Comparison of ENCODE assay signal across 25 cellular contexts in genomic region chr10:52617346-52617745, GRCh38.
"Had no signal": no experiment of that assay in that cellular context is flagged by ENCODE, and none has a peak within 500 bp of the region (broad histone marks: within the 10 kb centered on the region; RNA-seq: fewer than 3 reads in every experiment).

No MANE protein-coding gene starts in this region.

- H3K4me1 ChIP-seq: colonic mucosa, left ventricle myocardium inferior, right lobe of liver, uterus had no signal

- H3K27ac ChIP-seq: colonic mucosa, left ventricle myocardium inferior, neutrophil, right lobe of liver, skin epidermis, uterus, WERI-Rb-1 had no signal

- FAIRE-seq: endometrium, frontal cortex had no signal

- H3K4me3 ChIP-seq: colonic mucosa, left ventricle myocardium inferior, lung, right lobe of liver, skin epidermis, uterus had no signal

- H3K36me3 ChIP-seq: colonic mucosa, left ventricle myocardium inferior, neutrophil, right lobe of liver, uterus, WERI-Rb-1 had no signal

- DNase-seq: activated CD4-positive, alpha-beta memory T cell treated with anti-CD3 and anti-CD28 coated beads for 36 hours; activated CD4-positive, alpha-beta T cell treated with anti-CD3 and anti-CD28 coated beads, Interleukin-2, amount 10 ng/mL, durations not matched to agents 24 days and 14 days; activated CD8-positive, alpha-beta memory T cell treated with anti-CD3 and anti-CD28 coated beads, Interleukin-2, amount 50 U/mL, for 4 hours; activated gamma-delta T cell; activated naive CD4-positive, alpha-beta T cell treated with anti-CD3 and anti-CD28 coated beads, Interleukin-2, amount 10 ng/mL, durations not matched to agents 7 days and 5 days; activated naive CD8-positive, alpha-beta T cell treated with anti-CD3 and anti-CD28 coated beads, Interleukin-2, amount 10 ng/mL, durations not matched to agents 7 days and 5 days; activated T-cell treated with anti-CD3 and anti-CD28 coated beads, Interleukin-2, amount 50 U/mL, for 1 hour; amniotic stem cell; colonic mucosa; effector CD8-positive, alpha-beta T cell; islet precursor cell; left ventricle myocardium inferior; nephron progenitor cell; right lobe of liver; stimulated activated CD4-positive, alpha-beta T cell treated with anti-CD3 and anti-CD28 coated beads, Interleukin-12 subunit alpha, Interleukin-12 subunit beta, amount 100 ng/mL, for 4 hours; stimulated activated CD4-positive, alpha-beta T cell treated with anti-CD3 and anti-CD28 coated beads, Interleukin-4, amount 100 ng/mL, for 1 hour; T-helper 1 cell; uterus; WERI-Rb-1 had no signal

- H3K9me3 ChIP-seq: colonic mucosa, left ventricle myocardium inferior, neutrophil, right lobe of liver, uterus had no signal

- ATAC-seq: activated CD4-positive, CD25-positive, alpha-beta regulatory T cell treated with anti-CD3 and anti-CD28 coated beads, Interleukin-2, amount 50 U/mL, for 24 hours; right lobe of liver had no signal

- H3K27me3 ChIP-seq: colonic mucosa, neutrophil, right lobe of liver, uterus had no signal
